1 cellular context compared by ENCODE assay signal in genomic region chr7:155702616-155703015, GRCh38.
TF ChIP-seq lines count a peak whose summit lies in the region.

No MANE protein-coding gene starts in this region.

TF ChIP-seq in SK-N-SH treated with all-trans-retinoic acid at 6 μM for 48 hours, 23 proteins besides CTCF, POLR2A, EP300 and RAD21:
- TF ChIP-seq PATZ1 (CRISPR knock-in tag; IDR thresholded peaks at IDR 0.05; ENCODE audit: borderline replicate concordance) = no peak
- no peak for TF ChIP-seq ISL1 (CRISPR knock-in tag; IDR thresholded peaks at IDR 0.05)
- TF ChIP-seq ZFP3 (CRISPR knock-in tag; IDR thresholded peaks at IDR 0.05) = no peak
- no peak for TF ChIP-seq ZC3H10 (CRISPR knock-in tag; IDR thresholded peaks at IDR 0.05)
- TF ChIP-seq ZNF565 (CRISPR knock-in tag; conservative IDR thresholded peaks at IDR 0.05; ENCODE audit: low read depth) = no peak
- no peak for TF ChIP-seq ZNF70 (CRISPR knock-in tag; IDR thresholded peaks at IDR 0.05)
- TF ChIP-seq RARB (CRISPR knock-in tag; IDR thresholded peaks at IDR 0.05) = no peak
- TF ChIP-seq ARNTL (CRISPR knock-in tag; IDR thresholded peaks at IDR 0.05; ENCODE audit: borderline replicate concordance, low read depth) = no peak
- no peak for TF ChIP-seq SNAI2 (CRISPR knock-in tag; IDR thresholded peaks at IDR 0.05)
- TF ChIP-seq ZFP30 (CRISPR knock-in tag; IDR thresholded peaks at IDR 0.05) = no peak
- no peak for TF ChIP-seq CSDC2 (CRISPR knock-in tag; IDR thresholded peaks at IDR 0.05)
TF ChIP-seq in SK-N-SH treated with all-trans-retinoic acid at 6 μM for 48 hours: peak in this region for 0.
